7 cellular contexts compared by ENCODE assay signal in the genomic region with DNA sequence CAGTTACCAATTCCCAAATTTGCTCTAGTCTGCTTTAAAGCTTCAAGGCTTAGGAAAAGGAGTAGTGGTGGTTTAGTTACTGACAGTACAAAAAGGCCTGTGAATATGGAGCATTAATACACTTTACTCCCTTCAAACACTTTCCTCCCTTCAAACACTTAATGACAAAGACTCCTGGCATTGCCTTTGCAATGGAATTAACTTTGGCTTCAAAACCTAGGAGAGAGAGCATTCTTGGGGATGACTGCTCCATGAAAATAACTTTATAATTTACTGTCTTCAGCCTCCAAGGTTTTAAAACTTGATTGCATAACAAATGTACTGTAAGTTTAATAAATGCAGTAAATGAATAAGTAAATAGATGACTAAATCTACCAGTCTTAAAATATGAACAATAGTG.
"Had no signal": no experiment of that assay in that cellular context is flagged by ENCODE, and none has a peak within 500 bp of the region (broad histone marks: within the 10 kb centered on the region; RNA-seq: fewer than 3 reads in every experiment).

No MANE protein-coding gene starts in this region.

- H3K4me1 ChIP-seq: pancreas had no signal

- H3K27me3 ChIP-seq: tibial artery had no signal

- H3K4me3 ChIP-seq: pancreas, tibial artery had no signal

- H3K36me3 ChIP-seq: pancreas, tibial artery had no signal

- DNase-seq: activated naive CD4-positive, alpha-beta T cell treated with anti-CD3 and anti-CD28 coated beads, Interleukin-2, amount 10 ng/mL, durations not matched to agents 7 days and 5 days; cerebellar nuclear complex; effector memory CD4-positive, alpha-beta T cell; hippocampal formation; pancreas; T-helper 9 cell; tibial artery had no signal

- H3K9me3 ChIP-seq: pancreas, tibial artery had no signal
